21 cellular contexts compared by ENCODE assay signal in the genomic region with DNA sequence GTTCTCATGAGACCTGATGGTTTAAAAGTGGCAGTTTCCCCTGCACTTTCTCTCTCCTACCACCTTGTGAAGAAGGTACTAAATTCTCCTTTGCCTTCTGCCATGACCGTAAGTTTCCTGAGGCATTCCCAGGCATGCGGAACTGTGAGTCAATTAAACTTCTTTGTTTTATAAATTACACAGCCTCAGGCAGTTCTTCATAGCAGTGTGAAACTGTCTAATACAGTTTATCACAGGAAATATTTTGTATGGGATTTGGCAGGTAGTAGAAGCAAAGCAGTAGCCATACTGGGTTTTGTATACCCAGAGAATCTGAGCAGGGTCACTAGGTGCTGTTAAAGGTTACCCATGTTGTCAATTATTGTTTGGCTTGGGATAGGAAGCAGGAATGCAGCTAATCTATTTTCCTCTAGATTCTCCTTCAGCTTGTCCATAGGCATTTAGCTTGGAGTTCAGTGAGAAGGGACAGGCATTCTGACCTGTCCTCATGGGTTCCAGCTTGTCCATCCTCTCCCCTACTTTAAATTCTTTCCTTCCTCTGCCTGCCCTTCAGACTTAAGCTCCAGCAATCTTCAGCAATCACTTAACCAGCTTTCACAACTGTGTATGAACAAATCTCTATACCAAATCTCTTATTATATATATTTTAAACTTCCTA.
A peak's percentile ranks its signal among the peaks of the same experiment; 100 is the strongest.
DNase-seq lines count a peak whose midpoint lies in the region; ATAC-seq, FAIRE-seq and TF ChIP-seq lines count a peak whose summit lies in the region.
"Had no signal": no experiment of that assay in that cellular context is flagged by ENCODE, and none has a peak within 500 bp of the region (broad histone marks: within the 10 kb centered on the region; RNA-seq: fewer than 3 reads in every experiment).

No MANE protein-coding gene starts in this region.

- no peak for ATAC-seq in HG02642 (IDR thresholded peaks at IDR 0.05; ENCODE audit: poor library complexity, unreplicated experiment)

- no peak overlapping the region for H3K56ac ChIP-seq in H9 (ENCODE audit: insufficient read length, low read depth, low read length)

- no peaks in the 10 kb centered on the region for H3K9me3 Mint-ChIP-seq in H9

- no peak overlapping the region for H2AFZ ChIP-seq in H9 (ENCODE audit: low read length)

- H3T11ph ChIP-seq in H9 (ENCODE audit: low read length) = no peak overlapping the region

- no peak overlapping the region for H2BK5ac ChIP-seq in H9 (ENCODE audit: insufficient read length, low read length)

- no peaks in the 10 kb centered on the region for H3K27me3 Mint-ChIP-seq in H9 (ENCODE audit: low read depth)
- H3K27me3 Mint-ChIP-seq: CD4-positive, alpha-beta memory T cell had no signal

- H3K36me3 Mint-ChIP-seq in H9 (ENCODE audit: insufficient read depth in 1 of 3, low read depth in 3 of 3) = no peaks in the 10 kb centered on the region
- H3K36me3 Mint-ChIP-seq: CD4-positive, alpha-beta memory T cell had no signal

- H2AK5ac ChIP-seq in H9 (ENCODE audit: insufficient read length, low read length) = no peak overlapping the region

- TF ChIP-seq CTCF in bronchial epithelial cell (IDR thresholded peaks at IDR 0.05; ENCODE audit: insufficient read depth, low read length, severe bottlenecking) = no peak
- no peak for TF ChIP-seq CTCF in kidney epithelial cell (IDR thresholded peaks at IDR 0.05; ENCODE audit: insufficient read depth, low read length, poor library complexity, severe bottlenecking)
- TF ChIP-seq CTCF in H9 (conservative IDR thresholded peaks at IDR 0.05) = no peak

- H4K91ac ChIP-seq in H9 (ENCODE audit: insufficient read length, low read depth, low read length) = no peak overlapping the region

- no peaks in the 10 kb centered on the region for H3K79me1 ChIP-seq in H9 (ENCODE audit: insufficient read depth, low read depth, low read length, poor library complexity, severe bottlenecking)

- H3K23ac ChIP-seq in H9 (ENCODE audit: insufficient read length, low read depth, low read length) = no peak overlapping the region

- H2BK15ac ChIP-seq in H9 (ENCODE audit: low read depth, low read length) = no peak overlapping the region

- H3K9me3 ChIP-seq in H9 (ENCODE audit: control insufficient read depth, low read depth, low read length) = no peaks in the 10 kb centered on the region
- H3K9me3 ChIP-seq: Caco-2 had no signal

- H3K14ac ChIP-seq in H9 (ENCODE audit: insufficient read depth, low read length) = no peak overlapping the region

- H3K27ac Mint-ChIP-seq in H9 = peak overlapping the region in 1 of 3 experiments; percentile 89; a peak in 1 of 7 replicates
- H3K27ac Mint-ChIP-seq: CD4-positive, alpha-beta memory T cell had no signal

- peaks cover 0 to 5% of the 10 kb centered on the region in 2 experiments; a peak in 3 of 4 replicates for H3K4me1 Mint-ChIP-seq in H9
- H3K4me1 Mint-ChIP-seq: CD4-positive, alpha-beta memory T cell had no signal

- H4K5ac ChIP-seq in H9 (ENCODE audit: insufficient read length, low read depth, low read length) = no peak overlapping the region

- no peak overlapping the region for H3K18ac ChIP-seq in H9 (ENCODE audit: insufficient read length, low read depth, low read length)

- H2BK20ac ChIP-seq in H9 (ENCODE audit: low read depth, low read length, poor library complexity, severe bottlenecking) = no peak overlapping the region

- no peaks in the 10 kb centered on the region for H3K27me3 ChIP-seq in bronchial epithelial cell (ENCODE audit: control insufficient read depth, insufficient read depth, low read length)
- H3K27me3 ChIP-seq in kidney epithelial cell (ENCODE audit: control insufficient read depth, insufficient read depth, low read length) = no peaks in the 10 kb centered on the region
- H3K27me3 ChIP-seq in H9 (ENCODE audit: insufficient read depth, low read length) = no peaks in the 10 kb centered on the region

- no peaks in the 10 kb centered on the region for H3K4me1 ChIP-seq in H9 (ENCODE audit: insufficient read depth, low read length)
- H3K4me1 ChIP-seq: Caco-2 had no signal

- no peak overlapping the region for H3K4me2 ChIP-seq in H9 (ENCODE audit: insufficient read depth, insufficient read length, low read length)

- DNase-seq in ELF-1 (ENCODE audit: low read depth, low spot score) (peak; percentile 12), M059J (ENCODE audit: low read depth) (peak; percentile 68), bronchial epithelial cell (ENCODE audit: low read depth) (peak; percentile 79), kidney epithelial cell (ENCODE audit: low read depth) (peak; percentile 31), H9 (no peak), RCC 7860 (ENCODE audit: low spot score) (no peak)
- DNase-seq: Caco-2; CD4-positive, alpha-beta memory T cell; DMS153; GF-D8; Kasumi-1; MM.1S; NCI-H1092; NCI-H1436 treated with DMSO at 0.1 percent for 48 hours; NCI-H2029 treated with DMSO at 0.1 percent for 48 hours; NCI-H226; NCI-H510A treated with DMSO at 0.1 percent for 48 hours; NCI-H774; Right ventricle myocardium superior had no signal

- no CpG with 5 or more reads among the region's 2 CpGs for WGBS in H9 (ENCODE audit: extremely low coverage, insufficient read length, low lambda C conversion rate)

- FAIRE-seq in bronchial epithelial cell (lab: Jason Lieb, UNC) (no peak), RCC 7860 (lab: Jason Lieb, UNC) (no peak)
- FAIRE-seq: GM19239 had no signal

- no peak overlapping the region for H3K27ac ChIP-seq in H9 (ENCODE audit: insufficient read length, low read depth, low read length)

- H3K4me3 ChIP-seq in bronchial epithelial cell (ENCODE audit: low read depth, low read length) (no peak overlapping the region), kidney epithelial cell (ENCODE audit: low read depth, low read length) (no peak overlapping the region)

- H3K23me2 ChIP-seq in H9 (ENCODE audit: insufficient read length, low read depth, low read length, poor library complexity, severe bottlenecking) = no peaks in the 10 kb centered on the region

- H3K4me3 Mint-ChIP-seq in H9 = no peak overlapping the region
- H3K4me3 Mint-ChIP-seq: CD4-positive, alpha-beta memory T cell had no signal

- no peak overlapping the region for H2BK12ac ChIP-seq in H9 (ENCODE audit: insufficient read length, low read depth, low read length)

- H3K4ac ChIP-seq in H9 (ENCODE audit: low read depth, low read length) = no peak overlapping the region

- H3K79me2 ChIP-seq in H9 (ENCODE audit: insufficient read depth, low read length) = no peaks in the 10 kb centered on the region

- H2BK120ac ChIP-seq in H9 (ENCODE audit: low read depth, low read length, poor library complexity, severe bottlenecking) = no peak overlapping the region

- H4K8ac ChIP-seq in H9 (replicated peaks; ENCODE audit: insufficient read length, low read depth, low read length) = no peak overlapping the region

- no peak overlapping the region for H3K9ac ChIP-seq in H9 (ENCODE audit: extremely low read depth, insufficient read length, low read length)

- no peaks in the 10 kb centered on the region for H4K20me1 ChIP-seq in H9 (ENCODE audit: control insufficient read depth, insufficient read depth, insufficient read length)

- H3K36me3 ChIP-seq in bronchial epithelial cell (ENCODE audit: control insufficient read depth, insufficient read depth, low read length) (no peaks in the 10 kb centered on the region), kidney epithelial cell (ENCODE audit: control insufficient read depth, insufficient read depth, low read length) (no peaks in the 10 kb centered on the region)

Comparison
In these comparisons a context has a peak if more than half of its experiments do, and no peak if none do; other contexts are left out.
1. DNase-seq: peak in ELF-1 (single experiment), M059J (single experiment), bronchial epithelial cell (single experiment) and kidney epithelial cell (single experiment); none in H9 (single experiment) and RCC 7860 (single experiment).